19 cellular contexts compared by ENCODE assay signal in genomic region chrX:150813922-150814321, GRCh38.
DNase-seq lines count a peak whose midpoint lies in the region; ATAC-seq lines count a peak whose summit lies in the region.
"Had no signal": no experiment of that assay in that cellular context is flagged by ENCODE, and none has a peak within 500 bp of the region (broad histone marks: within the 10 kb centered on the region; RNA-seq: fewer than 3 reads in every experiment).

No MANE protein-coding gene starts in this region.

- DNase-seq in AG20443 (ENCODE audit: low spot score), result peak; percentile 11
- peak; percentile 20 for DNase-seq in GM04504 (ENCODE audit: low read depth)
- peak; percentile 1 for DNase-seq in adipocyte (ENCODE audit: low read depth)
- peak; percentile 1 for DNase-seq in myocyte (ENCODE audit: low read depth)
- DNase-seq in activated naive CD4-positive, alpha-beta T cell treated with Interleukin-2 at 50 U/mL for 16 hours, result no peak
- DNase-seq in MV-4-11 (lab: John Stamatoyannopoulos, UW), result no peak
- DNase-seq: activated effector memory CD4-positive, alpha-beta T cell treated with Interleukin-2 at 50 U/mL for 16 hours; DND-41; kidney glomerular epithelial cell; mammary epithelial cell; NCI-H2171 treated with DMSO at 0.1 percent for 48 hours; NCI-H69; retina; stimulated activated CD8-positive, alpha-beta memory T cell treated with anti-CD3 and anti-CD28 coated beads, Interleukin-4, amount 100 ng/mL, for 48 hours; T-helper 9 cell; thyroid gland had no signal

- no peak overlapping the region for H3K4me3 ChIP-seq in adipocyte (ENCODE audit: low read length)
- H3K4me3 ChIP-seq: gastroesophageal sphincter, GM23338, thyroid gland had no signal

- H3K4me1 ChIP-seq in adipocyte (ENCODE audit: control insufficient read depth, insufficient read depth, low read length), result peaks cover 2% of the 10 kb centered on the region
- H3K4me1 ChIP-seq: gastroesophageal sphincter, thyroid gland had no signal

- ATAC-seq in GM21423 (IDR thresholded peaks at IDR 0.05; ENCODE audit: unreplicated experiment), result no peak
- ATAC-seq: gastroesophageal sphincter, GM23338 had no signal

- H3K9me3 ChIP-seq in adipocyte (ENCODE audit: control insufficient read depth, low read length), result no peaks in the 10 kb centered on the region
- H3K9me3 ChIP-seq: gastroesophageal sphincter, thyroid gland had no signal

- H3K36me3 ChIP-seq in adipocyte (ENCODE audit: control insufficient read depth, insufficient read depth, low read length, severe bottlenecking), result no peaks in the 10 kb centered on the region
- H3K36me3 ChIP-seq: thyroid gland had no signal

- H3K27me3 ChIP-seq in adipocyte (replicated peaks; ENCODE audit: control insufficient read depth, insufficient read depth, low read length), result no peaks in the 10 kb centered on the region
- H3K27me3 ChIP-seq: gastroesophageal sphincter, thyroid gland had no signal

- no peak overlapping the region for H3K9ac ChIP-seq in adipocyte (ENCODE audit: low read length)

Comparison
In these comparisons a context has a peak if more than half of its experiments do, and no peak if none do; other contexts are left out.
1. DNase-seq: peak in AG20443 (single experiment), GM04504 (single experiment), adipocyte (single experiment) and myocyte (single experiment); none in activated naive CD4-positive, alpha-beta T cell treated with Interleukin-2 at 50 U/mL for 16 hours (single experiment) and MV-4-11 (single experiment).